19 cellular contexts compared by ENCODE assay signal in the genomic region with DNA sequence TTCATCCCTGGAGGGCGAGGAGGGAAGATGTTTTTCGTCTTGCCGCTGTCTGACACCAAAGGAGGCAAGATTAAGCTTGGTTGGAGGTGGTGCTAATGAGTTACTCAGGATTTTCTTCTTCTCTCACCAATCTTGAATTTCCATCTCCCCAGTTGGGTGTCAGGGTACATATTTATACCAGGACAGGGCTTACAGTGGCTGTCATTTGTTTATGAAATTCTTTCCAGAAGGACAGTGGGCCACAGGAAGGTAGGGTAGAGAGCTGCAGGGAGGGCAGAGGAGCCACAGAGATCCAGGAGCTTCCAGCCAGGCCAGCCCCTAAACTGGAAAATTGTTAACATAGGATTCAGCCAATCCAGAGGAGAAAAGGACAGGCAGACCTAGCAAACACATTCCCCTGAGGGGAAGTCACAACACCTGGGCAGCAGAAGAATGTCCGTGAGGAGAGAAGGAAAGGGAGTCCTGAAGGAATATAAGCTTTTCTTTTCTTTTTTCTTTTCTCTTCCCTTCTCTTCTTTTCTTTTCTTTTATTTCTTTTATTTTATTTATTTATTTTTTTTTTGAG. TPM values are rescaled to one million over a fixed set of nuclear protein-coding genes. Genes with fewer than 3 reads are reported as not detected.
DNase-seq lines count a peak whose midpoint lies in the region; ATAC-seq and TF ChIP-seq lines count a peak whose summit lies in the region.
"Had no signal": no experiment of that assay in that cellular context is flagged by ENCODE, and none has a peak within 500 bp of the region (broad histone marks: within the 10 kb centered on the region; RNA-seq: fewer than 3 reads in every experiment).

No MANE protein-coding gene starts in this region.

- peaks cover 2% of the 10 kb centered on the region for H3K36me3 Mint-ChIP-seq in T-helper 2 cell treated with Interferon-gamma antibody and Interleukin-4, amounts not matched to agents 5 μg/mL and 100 μg/mL, for 36 hours (ENCODE audit: low read depth)
- no peaks in the 10 kb centered on the region for H3K36me3 Mint-ChIP-seq in activated B cell treated with CpG ODN at 0.5 μM for 24 hours (ENCODE audit: low read depth)
- H3K36me3 Mint-ChIP-seq in activated naive CD8-positive, alpha-beta T cell treated with anti-CD3 and anti-CD28 coated beads, Interleukin-2, amount 50 U/mL, for 24 hours (ENCODE audit: low read depth): no peaks in the 10 kb centered on the region
- H3K36me3 Mint-ChIP-seq: CD14-positive monocyte had no signal

- POLR2A ChIA-PET in activated B cell treated with CpG ODN at 0.5 μM for 24 hours (lab: Charles Lee): interaction anchor here (0.5 to 1.0 kb wide), 2 partner anchors 25 to 32 kb away, joined by 3 to 5 read pairs; no protein-coding TSS in a partner anchor

- no peak overlapping the region for H3K4me3 Mint-ChIP-seq in T-helper 2 cell treated with Interferon-gamma antibody and Interleukin-4, amounts not matched to agents 5 μg/mL and 100 μg/mL, for 36 hours
- H3K4me3 Mint-ChIP-seq in activated B cell treated with CpG ODN at 0.5 μM for 24 hours: no peak overlapping the region
- H3K4me3 Mint-ChIP-seq in activated naive CD8-positive, alpha-beta T cell treated with anti-CD3 and anti-CD28 coated beads, Interleukin-2, amount 50 U/mL, for 24 hours: no peak overlapping the region
- H3K4me3 Mint-ChIP-seq: CD14-positive monocyte, IgD-negative memory B cell had no signal

- peak overlapping the region in 1 of 2 experiments; percentile 37 for H3K18ac ChIP-seq in mesenchymal stem cell (ENCODE audit: low read depth in 1 of 2, low read length in 2 of 2)

- no peaks in the 10 kb centered on the region for H3K9me3 Mint-ChIP-seq in T-helper 2 cell treated with Interferon-gamma antibody and Interleukin-4, amounts not matched to agents 5 μg/mL and 100 μg/mL, for 36 hours
- H3K9me3 Mint-ChIP-seq in activated B cell treated with CpG ODN at 0.5 μM for 24 hours: no peaks in the 10 kb centered on the region
- no peaks in the 10 kb centered on the region for H3K9me3 Mint-ChIP-seq in activated naive CD8-positive, alpha-beta T cell treated with anti-CD3 and anti-CD28 coated beads, Interleukin-2, amount 50 U/mL, for 24 hours

- no CpG with 5 or more reads among the region's 4 CpGs for WGBS in mesenchymal stem cell
- WGBS in smooth muscle cell (ENCODE audit: low lambda C conversion rate): 45% methylated on average over 4 of the region's 4 CpGs

- peak overlapping the region; percentile 23 for H3K27ac Mint-ChIP-seq in T-helper 2 cell treated with Interferon-gamma antibody and Interleukin-4, amounts not matched to agents 5 μg/mL and 100 μg/mL, for 36 hours
- H3K27ac Mint-ChIP-seq in activated B cell treated with CpG ODN at 0.5 μM for 24 hours: peak overlapping the region; percentile 50
- no peak overlapping the region for H3K27ac Mint-ChIP-seq in activated naive CD8-positive, alpha-beta T cell treated with anti-CD3 and anti-CD28 coated beads, Interleukin-2, amount 50 U/mL, for 24 hours
- H3K27ac Mint-ChIP-seq: CD14-positive monocyte had no signal

- H2BK120ac ChIP-seq in mesenchymal stem cell (ENCODE audit: low read depth, low read length): no peak overlapping the region

- H3K14ac ChIP-seq in mesenchymal stem cell (ENCODE audit: low read length in 2 of 2): no peak overlapping the region

- H3K4me3 ChIP-seq in mesenchymal stem cell (ENCODE audit: insufficient read depth in 1 of 2, low read depth in 1 of 2, low read length in 2 of 2): no peak overlapping the region
- H3K4me3 ChIP-seq in smooth muscle cell: no peak overlapping the region
- H3K4me3 ChIP-seq: GM12878 had no signal

- H2BK5ac ChIP-seq in mesenchymal stem cell (ENCODE audit: low read depth, low read length, poor library complexity, severe bottlenecking): no peak overlapping the region

- no peaks in the 10 kb centered on the region for H3K27me3 Mint-ChIP-seq in T-helper 2 cell treated with Interferon-gamma antibody and Interleukin-4, amounts not matched to agents 5 μg/mL and 100 μg/mL, for 36 hours (ENCODE audit: low read depth)
- H3K27me3 Mint-ChIP-seq in activated B cell treated with CpG ODN at 0.5 μM for 24 hours: no peaks in the 10 kb centered on the region
- H3K27me3 Mint-ChIP-seq in activated naive CD8-positive, alpha-beta T cell treated with anti-CD3 and anti-CD28 coated beads, Interleukin-2, amount 50 U/mL, for 24 hours: no peaks in the 10 kb centered on the region
- H3K27me3 Mint-ChIP-seq: IgD-negative memory B cell had no signal

- no peaks in the 10 kb centered on the region for H3K79me2 ChIP-seq in smooth muscle cell (ENCODE audit: low read depth)

- no peaks in the 10 kb centered on the region for H3K9me3 ChIP-seq in mesenchymal stem cell (ENCODE audit: control insufficient read depth, low read length)
- no peaks in the 10 kb centered on the region for H3K9me3 ChIP-seq in smooth muscle cell (replicated peaks; ENCODE audit: low read depth)
- H3K9me3 ChIP-seq: Caco-2 had no signal

- H3K27me3 ChIP-seq in mesenchymal stem cell (ENCODE audit: control insufficient read depth in 1 of 2, insufficient read depth in 1 of 2, low read length in 2 of 2): no peaks in the 10 kb centered on the region
- H3K27me3 ChIP-seq in smooth muscle cell (ENCODE audit: low read depth): no peaks in the 10 kb centered on the region

- H3K23ac ChIP-seq in mesenchymal stem cell (ENCODE audit: low read length in 2 of 2): no peak overlapping the region

- H3K4me2 ChIP-seq in mesenchymal stem cell (ENCODE audit: low read length, poor library complexity, severe bottlenecking): no peak overlapping the region
- no peak overlapping the region for H3K4me2 ChIP-seq in smooth muscle cell

- H3K79me1 ChIP-seq in mesenchymal stem cell (replicated peaks; ENCODE audit: low read length, poor library complexity, severe bottlenecking): no peaks in the 10 kb centered on the region

- H3K4me1 Mint-ChIP-seq in T-helper 2 cell treated with Interferon-gamma antibody and Interleukin-4, amounts not matched to agents 5 μg/mL and 100 μg/mL, for 36 hours (ENCODE audit: low read depth): peaks cover 25% of the 10 kb centered on the region
- peaks cover 7% of the 10 kb centered on the region for H3K4me1 Mint-ChIP-seq in activated B cell treated with CpG ODN at 0.5 μM for 24 hours
- peaks cover 10% of the 10 kb centered on the region for H3K4me1 Mint-ChIP-seq in activated naive CD8-positive, alpha-beta T cell treated with anti-CD3 and anti-CD28 coated beads, Interleukin-2, amount 50 U/mL, for 24 hours
- H3K4me1 Mint-ChIP-seq: CD14-positive monocyte had no signal

- H3K27ac ChIP-seq in mesenchymal stem cell (ENCODE audit: low read length, poor library complexity, severe bottlenecking): no peak overlapping the region
- H3K27ac ChIP-seq in smooth muscle cell (ENCODE audit: low read depth): no peak overlapping the region
- H3K27ac ChIP-seq: 22Rv1 had no signal

- intact Hi-C loops in activated B cell treated with CpG ODN at 0.5 μM for 24 hours (cut with micrococcal nuclease): no loop called here

- no peak overlapping the region for H3K4ac ChIP-seq in mesenchymal stem cell (ENCODE audit: low read depth in 1 of 2, low read length in 2 of 2)

- TF ChIP-seq CTCF in activated B cell treated with CpG ODN at 0.5 μM for 24 hours (IDR thresholded peaks at IDR 0.05) (no peak), smooth muscle cell (IDR thresholded peaks at IDR 0.05; ENCODE audit: borderline replicate concordance, insufficient read depth, poor library complexity, severe bottlenecking) (no peak)

- H3K4me1 ChIP-seq in mesenchymal stem cell (ENCODE audit: control insufficient read depth, insufficient read depth, low read depth, low read length) (peaks cover 31% of the 10 kb centered on the region), smooth muscle cell (ENCODE audit: low read depth) (peaks cover 17% of the 10 kb centered on the region)
- H3K4me1 ChIP-seq: Caco-2 had no signal

- H2AFZ ChIP-seq in mesenchymal stem cell (ENCODE audit: low read depth, low read length) (peak overlapping the region; percentile 47), smooth muscle cell (ENCODE audit: low read depth) (peak overlapping the region; percentile 35)

- CTCF ChIA-PET in activated B cell treated with CpG ODN at 0.5 μM for 24 hours (lab: Charles Lee): no interaction called here

- no peaks in the 10 kb centered on the region for H3K36me3 ChIP-seq in mesenchymal stem cell (ENCODE audit: control insufficient read depth in 1 of 2, insufficient read depth in 2 of 2, low read depth in 1 of 2, low read length in 2 of 2)
- H3K36me3 ChIP-seq in smooth muscle cell (ENCODE audit: low read depth): no peaks in the 10 kb centered on the region

- no peak for DNase-seq in T-helper 2 cell treated with Interferon-gamma antibody and Interleukin-4, amounts not matched to agents 5 μg/mL and 100 μg/mL, for 36 hours (ENCODE audit: low spot score)
- DNase-seq in T-helper 2 cell: no peak
- no peak for DNase-seq in activated B cell treated with CpG ODN at 0.5 μM for 24 hours
- DNase-seq in mesenchymal stem cell: no peak
- DNase-seq in smooth muscle cell (lab: John Stamatoyannopoulos, UW; ENCODE audit: unreplicated experiment): no peak
- DNase-seq in activated effector memory CD4-positive, alpha-beta T cell treated with anti-CD3 and anti-CD28 coated beads, Interleukin-2, amount 50 U/mL, for 16 hours: no peak
- no peak for DNase-seq in medulla oblongata (ENCODE audit: extremely low spot score)
- DNase-seq in activated naive CD8-positive, alpha-beta T cell treated with anti-CD3 and anti-CD28 coated beads, Interleukin-2, amount 50 U/mL, for 24 hours: no peak
- DNase-seq: Caco-2, DMS53, MV-4-11, NCI-H1436, NCI-H2029 treated with DMSO at 0.1 percent for 48 hours, NCI-H510A, SHP77 treated with DMSO at 0.1 percent for 48 hours had no signal

- H4K8ac ChIP-seq in mesenchymal stem cell (ENCODE audit: low read length): no peak overlapping the region

- peaks cover 6% of the 10 kb centered on the region for H3F3A ChIP-seq in smooth muscle cell (ENCODE audit: low read depth)

- H2BK12ac ChIP-seq in mesenchymal stem cell (ENCODE audit: low read length in 2 of 2): peak overlapping the region in 1 of 2 experiments; percentile 15

- ATAC-seq in activated B cell treated with CpG ODN at 0.5 μM for 24 hours (ENCODE audit: low read depth): no peak
- ATAC-seq in activated naive CD8-positive, alpha-beta T cell treated with anti-CD3 and anti-CD28 coated beads, Interleukin-2, amount 50 U/mL, for 24 hours: no peak
- ATAC-seq: GM12878 had no signal

- H3K9ac ChIP-seq in mesenchymal stem cell (ENCODE audit: low read length) (no peak overlapping the region), smooth muscle cell (ENCODE audit: low read depth) (no peak overlapping the region)

- no peaks in the 10 kb centered on the region for H4K20me1 ChIP-seq in smooth muscle cell (ENCODE audit: low read depth)

- H4K91ac ChIP-seq in mesenchymal stem cell (ENCODE audit: low read length): no peak overlapping the region

- H2AK5ac ChIP-seq in mesenchymal stem cell (ENCODE audit: low read length, severe bottlenecking): peak overlapping the region; percentile 69

- no peak overlapping the region for H2BK15ac ChIP-seq in mesenchymal stem cell (ENCODE audit: low read depth, poor library complexity, severe bottlenecking)

RNA-seq across cellular contexts. Expression of gene IRF2BPL, which starts 40.5 kb away (rescaled TPM):
- 14.0 and 14.5 TPM in 2 replicates for total RNA-seq in activated B cell treated with CpG ODN at 0.5 μM for 24 hours
- polyA plus RNA-seq in mesenchymal stem cell (2013, experiment 1 of 2): 49.1 TPM
- 48.1 TPM for polyA plus RNA-seq in mesenchymal stem cell (2013, experiment 2 of 2)
- total RNA-seq in smooth muscle cell: 33.2 and 33.9 TPM in 2 replicates
- polyA plus RNA-seq in smooth muscle cell: 58.0 and 66.3 TPM in 2 replicates
